9 cellular contexts compared by ENCODE assay signal in genomic region chr20:36575066-36575743, GRCh38. TPM values are rescaled to one million over a fixed set of nuclear protein-coding genes. Genes with fewer than 3 reads are reported as not detected.
DNase-seq lines count a peak whose midpoint lies in the region; ATAC-seq and TF ChIP-seq lines count a peak whose summit lies in the region.
"Had no signal": no experiment of that assay in that cellular context is flagged by ENCODE, and none has a peak within 500 bp of the region (broad histone marks: within the 10 kb centered on the region; RNA-seq: fewer than 3 reads in every experiment).

No MANE protein-coding gene starts in this region.

- H3K27ac ChIP-seq in CD4-positive, CD25-positive, alpha-beta regulatory T cell (ENCODE audit: insufficient read depth, low read length, poor library complexity, severe bottlenecking), result peak overlapping the region; percentile 100

- peaks cover 5 to 54% (median 37%) of the 10 kb centered on the region in 4 donors for H3K4me1 Mint-ChIP-seq in CD4-positive, CD25-positive, alpha-beta regulatory T cell

- in situ Hi-C loops in HAP-1 (cut with MboI; ENCODE audit: low sequenced_read_pairs), result no loop called here
- in situ Hi-C loops in astrocyte of the spinal cord (cut with HindIII; ENCODE audit: low sequenced_read_pairs), result no loop called here

- peaks cover 20% of the 10 kb centered on the region for H3K36me3 ChIP-seq in CD4-positive, CD25-positive, alpha-beta regulatory T cell (ENCODE audit: control insufficient read depth, insufficient read depth, low read length)
- peaks cover 20% of the 10 kb centered on the region for H3K36me3 ChIP-seq in HAP-1 (replicated peaks)
- H3K36me3 ChIP-seq in skeletal muscle satellite cell (ENCODE audit: insufficient read depth, low read length), result peaks cover 6% of the 10 kb centered on the region

- peak overlapping the region; percentile 93 to 100 (median 97) for H3K27ac Mint-ChIP-seq in CD4-positive, CD25-positive, alpha-beta regulatory T cell

- peaks cover 5% of the 10 kb centered on the region for H3K27me3 Mint-ChIP-seq in CD4-positive, CD25-positive, alpha-beta regulatory T cell

- peaks cover 0 to 2% (median 0%) of the 10 kb centered on the region in 7 donors for H3K9me3 Mint-ChIP-seq in CD4-positive, CD25-positive, alpha-beta regulatory T cell

- no peak for TF ChIP-seq CTCF in astrocyte of the spinal cord (IDR thresholded peaks at IDR 0.05; ENCODE audit: low read depth, low read length)

- H3K4me2 ChIP-seq in skeletal muscle satellite cell (ENCODE audit: low read length), result peak overlapping the region; percentile 91

- peaks cover 32% of the 10 kb centered on the region for H3K4me1 ChIP-seq in CD4-positive, CD25-positive, alpha-beta regulatory T cell (ENCODE audit: control insufficient read depth, insufficient read depth, low read length, poor library complexity, severe bottlenecking)
- H3K4me1 ChIP-seq in HAP-1, result peaks cover 24% of the 10 kb centered on the region
- H3K4me1 ChIP-seq in skeletal muscle satellite cell (ENCODE audit: control insufficient read depth, insufficient read depth, low read length), result peaks cover 24% of the 10 kb centered on the region

- H3K9me3 ChIP-seq in CD4-positive, CD25-positive, alpha-beta regulatory T cell (ENCODE audit: control insufficient read depth in 2 of 2, low read length in 2 of 2), result no peaks in the 10 kb centered on the region
- H3K9me3 ChIP-seq in HAP-1 (no peaks in the 10 kb centered on the region), iPS-18c (ENCODE audit: control insufficient read depth, insufficient read depth, low read length) (no peaks in the 10 kb centered on the region), skeletal muscle satellite cell (replicated peaks; ENCODE audit: low read length) (no peaks in the 10 kb centered on the region)

- H3K4me3 Mint-ChIP-seq in CD4-positive, CD25-positive, alpha-beta regulatory T cell, result peak overlapping the region; percentile 91 to 99 (median 94)

- H3K4me3 ChIP-seq in CD4-positive, CD25-positive, alpha-beta regulatory T cell (ENCODE audit: low read depth, low read length), result peak overlapping the region; percentile 58
- H3K4me3 ChIP-seq in HAP-1, result peak overlapping the region; percentile 88
- H3K4me3 ChIP-seq in astrocyte of the spinal cord (ENCODE audit: low read depth, low read length), result peak overlapping the region; percentile 77
- peak overlapping the region; percentile 81 for H3K4me3 ChIP-seq in iPS-18c (ENCODE audit: insufficient read depth, low read depth, low read length)
- H3K4me3 ChIP-seq in skeletal muscle satellite cell (ENCODE audit: low read length), result peak overlapping the region; percentile 81

- H3K9ac ChIP-seq in skeletal muscle satellite cell (ENCODE audit: low read depth, low read length), result peak overlapping the region; percentile 78

- H3K27me3 ChIP-seq in CD4-positive, CD25-positive, alpha-beta regulatory T cell (ENCODE audit: control insufficient read depth, insufficient read depth, low read length), result no peaks in the 10 kb centered on the region
- H3K27me3 ChIP-seq in HAP-1 (ENCODE audit: low read depth) (no peaks in the 10 kb centered on the region), skeletal muscle satellite cell (ENCODE audit: control insufficient read depth, insufficient read depth, low read length) (no peaks in the 10 kb centered on the region)

- no peak for ATAC-seq in CD4-positive, CD25-positive, alpha-beta regulatory T cell (ENCODE audit: low read depth in 2 of 2)
- ATAC-seq in HG02870 (IDR thresholded peaks at IDR 0.05; ENCODE audit: unreplicated experiment), result no peak

- H3K36me3 Mint-ChIP-seq in CD4-positive, CD25-positive, alpha-beta regulatory T cell, result peaks cover 9% of the 10 kb centered on the region

- peak in 1 of 3 donors; percentile 36 for DNase-seq in CD4-positive, CD25-positive, alpha-beta regulatory T cell
- DNase-seq in HAP-1 (ENCODE audit: low spot score in 2 of 2), result peak; percentile 52 to 81
- DNase-seq in NCI-H524 treated with DMSO at 0.1 percent for 48 hours (lab: John Stamatoyannopoulos, UW), result peak; percentile 37
- peak; percentile 65 for DNase-seq in astrocyte of the spinal cord (ENCODE audit: low read depth, low spot score)
- DNase-seq in NK-92 treated with Interleukin-12 subunit alpha and Interleukin-12 subunit beta, amount 100 ng/mL, for 24 hours (lab: John Stamatoyannopoulos, UW), result no peak

RNA-seq across cellular contexts. Expression of gene TGIF2, which starts 1.8 kb away (rescaled TPM):
- 38.9 TPM for total RNA-seq in CD4-positive, CD25-positive, alpha-beta regulatory T cell
- 10 to 100 TPM; 19.4 to 27.7 (median 24.1) TPM for polyA plus RNA-seq in CD4-positive, CD25-positive, alpha-beta regulatory T cell
- total RNA-seq in skeletal muscle satellite cell (2012; rRNA removed), result 5.2 and 5.3 TPM in 2 replicates

RNA-seq across cellular contexts. Expression of gene RAB5IF, which starts 30.4 kb away (rescaled TPM):
- 75.8 TPM for total RNA-seq in CD4-positive, CD25-positive, alpha-beta regulatory T cell
- polyA plus RNA-seq in CD4-positive, CD25-positive, alpha-beta regulatory T cell, result 100 to 1,000 TPM; 199 to 248 (median 214) TPM
- total RNA-seq in skeletal muscle satellite cell (2012; rRNA removed), result 102 and 111 TPM in 2 replicates

RNA-seq across cellular contexts. Expression of gene MYL9, which starts 33.9 kb away (rescaled TPM):
- total RNA-seq in CD4-positive, CD25-positive, alpha-beta regulatory T cell, result 7.7 TPM
- polyA plus RNA-seq in CD4-positive, CD25-positive, alpha-beta regulatory T cell, result not detected
- total RNA-seq in skeletal muscle satellite cell (2012; rRNA removed), result 14.4 and 44.6 TPM in 2 replicates
- total RNA-seq: SK-MEL-5 had no signal
